ENCODE assay signal across 1 cellular context in the genomic region with DNA sequence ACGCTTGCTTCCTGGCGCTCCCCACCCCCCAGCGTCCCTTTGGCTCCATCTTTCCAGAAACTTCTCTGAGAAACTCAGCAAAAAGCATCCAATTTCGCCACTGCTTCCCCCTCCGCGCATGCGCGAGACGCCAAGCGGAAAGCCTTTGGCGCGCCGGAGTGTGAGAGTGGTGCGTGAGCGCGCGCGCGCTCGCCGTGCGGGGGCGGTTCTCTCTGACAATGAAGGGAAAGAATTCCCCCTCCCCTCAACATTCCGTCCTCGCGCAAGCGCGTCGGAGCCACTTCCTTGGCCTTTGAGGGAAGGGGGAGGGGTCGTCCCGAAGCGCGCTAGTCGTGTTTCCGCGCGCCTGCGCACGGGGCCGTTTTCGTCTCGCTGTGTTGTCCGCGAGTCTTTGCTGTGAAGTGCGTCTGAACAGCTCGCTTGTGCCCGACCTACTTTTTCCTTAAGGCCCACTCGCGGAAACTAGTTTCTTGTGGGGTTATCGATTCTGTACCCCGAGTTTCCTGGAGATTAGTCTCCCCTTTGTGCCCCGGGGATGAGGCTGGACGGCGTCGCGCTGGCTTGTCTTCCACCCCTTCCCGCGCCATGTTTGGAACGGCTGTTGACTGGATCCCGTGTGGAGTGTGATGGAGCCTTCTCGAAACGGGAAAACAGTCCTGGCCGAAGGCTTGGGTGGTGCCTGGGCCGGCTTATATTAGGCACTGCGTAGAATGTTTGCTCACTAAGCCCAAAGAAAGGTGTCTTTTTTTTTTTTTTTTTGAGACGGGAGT.
TF ChIP-seq lines count a peak whose summit lies in the region.

No MANE protein-coding gene starts in this region.

TF ChIP-seq in HepG2, 621 proteins besides CTCF, POLR2A, EP300 and RAD21 (continued from another document and continues in another):
- TF ChIP-seq, protein P1, sequence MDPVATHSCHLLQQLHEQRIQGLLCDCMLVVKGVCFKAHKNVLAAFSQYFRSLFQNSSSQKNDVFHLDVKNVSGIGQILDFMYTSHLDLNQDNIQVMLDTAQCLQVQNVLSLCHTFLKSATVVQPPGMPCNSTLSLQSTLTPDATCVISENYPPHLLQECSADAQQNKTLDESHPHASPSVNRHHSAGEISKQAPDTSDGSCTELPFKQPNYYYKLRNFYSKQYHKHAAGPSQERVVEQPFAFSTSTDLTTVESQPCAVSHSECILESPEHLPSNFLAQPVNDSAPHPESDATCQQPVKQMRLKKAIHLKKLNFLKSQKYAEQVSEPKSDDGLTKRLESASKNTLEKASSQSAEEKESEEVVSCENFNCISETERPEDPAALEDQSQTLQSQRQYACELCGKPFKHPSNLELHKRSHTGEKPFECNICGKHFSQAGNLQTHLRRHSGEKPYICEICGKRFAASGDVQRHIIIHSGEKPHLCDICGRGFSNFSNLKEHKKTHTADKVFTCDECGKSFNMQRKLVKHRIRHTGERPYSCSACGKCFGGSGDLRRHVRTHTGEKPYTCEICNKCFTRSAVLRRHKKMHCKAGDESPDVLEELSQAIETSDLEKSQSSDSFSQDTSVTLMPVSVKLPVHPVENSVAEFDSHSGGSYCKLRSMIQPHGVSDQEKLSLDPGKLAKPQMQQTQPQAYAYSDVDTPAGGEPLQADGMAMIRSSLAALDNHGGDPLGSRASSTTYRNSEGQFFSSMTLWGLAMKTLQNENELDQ (CRISPR knock-in tag; IDR thresholded peaks at IDR 0.05; ENCODE audit: borderline replicate concordance) = no peak
- TF ChIP-seq FOXA3 (CRISPR knock-in tag; IDR thresholded peaks at IDR 0.05) (no peak; the same call in 1 of the 2 replicates), PHF21A (CRISPR knock-in tag; IDR thresholded peaks at IDR 0.05) (peak; percentile 44; the same call in 1 of the 2 replicates), ERF (CRISPR knock-in tag; IDR thresholded peaks at IDR 0.05) (peak; percentile 49; the same call in 1 of the 2 replicates), KAT7 (CRISPR knock-in tag; IDR thresholded peaks at IDR 0.05; ENCODE audit: borderline replicate concordance) (no peak; the same call in 1 of the 2 replicates), ZNF629 (CRISPR knock-in tag; conservative IDR thresholded peaks at IDR 0.05) (0 out of 2 replicates have a peak, but pooled peaks have one; percentile 19), TEF (CRISPR knock-in tag; IDR thresholded peaks at IDR 0.05) (no peak), ELF3 (CRISPR knock-in tag; IDR thresholded peaks at IDR 0.05) (peak; percentile 73; the same call in 1 of the 2 replicates), ZNF768 (CRISPR knock-in tag; IDR thresholded peaks at IDR 0.05) (no peak), ZNF274 (CRISPR knock-in tag; IDR thresholded peaks at IDR 0.05) (no peak; the same call in 1 of the 2 replicates), FOXP1 (IDR thresholded peaks at IDR 0.05) (no peak), FOXP1 (CRISPR knock-in tag; IDR thresholded peaks at IDR 0.05) (peak; percentile 24), ZNF737 (CRISPR knock-in tag; IDR thresholded peaks at IDR 0.05; ENCODE audit: borderline replicate concordance) (no peak), MLX (CRISPR knock-in tag; IDR thresholded peaks at IDR 0.05) (no peak; the same call in 1 of the 2 replicates), KLF12 (CRISPR knock-in tag; IDR thresholded peaks at IDR 0.05; ENCODE audit: borderline replicate concordance) (no peak), ZNF484 (CRISPR knock-in tag; IDR thresholded peaks at IDR 0.05; ENCODE audit: borderline replicate concordance, low read depth) (no peak), CENPX (CRISPR knock-in tag; IDR thresholded peaks at IDR 0.05) (no peak), ZNF296 (CRISPR knock-in tag; conservative IDR thresholded peaks at IDR 0.05) (no peak), BHLHE40 (IDR thresholded peaks at IDR 0.05; ENCODE audit: low read length) (no peak; the same call in 1 of the 2 replicates), ZNF710 (CRISPR knock-in tag; IDR thresholded peaks at IDR 0.05; ENCODE audit: borderline replicate concordance) (no peak; the same call in 1 of the 2 replicates), CBFB (CRISPR knock-in tag; IDR thresholded peaks at IDR 0.05) (no peak), ZNF33A (CRISPR knock-in tag; IDR thresholded peaks at IDR 0.05; ENCODE audit: borderline replicate concordance) (no peak), TIGD3 (CRISPR knock-in tag; IDR thresholded peaks at IDR 0.05; ENCODE audit: borderline replicate concordance) (no peak), ZNF550 (CRISPR knock-in tag; IDR thresholded peaks at IDR 0.05; ENCODE audit: borderline replicate concordance) (no peak), ZNF792 (CRISPR knock-in tag; IDR thresholded peaks at IDR 0.05) (peak; percentile 65; the same call in 1 of the 2 replicates), ZFP36L2 (CRISPR knock-in tag; IDR thresholded peaks at IDR 0.05) (no peak), THAP11 (CRISPR knock-in tag; IDR thresholded peaks at IDR 0.05) (peak; percentile 66; the same call in 1 of the 2 replicates), ELF4 (CRISPR knock-in tag; IDR thresholded peaks at IDR 0.05; ENCODE audit: borderline replicate concordance) (peak; percentile 62; the same call in 1 of the 2 replicates), IKZF1 (IDR thresholded peaks at IDR 0.05) (no peak), KLF13 (CRISPR knock-in tag; IDR thresholded peaks at IDR 0.05) (no peak), ZNF546 (CRISPR knock-in tag; conservative IDR thresholded peaks at IDR 0.05) (no peak)
- TF ChIP-seq, protein P2, sequence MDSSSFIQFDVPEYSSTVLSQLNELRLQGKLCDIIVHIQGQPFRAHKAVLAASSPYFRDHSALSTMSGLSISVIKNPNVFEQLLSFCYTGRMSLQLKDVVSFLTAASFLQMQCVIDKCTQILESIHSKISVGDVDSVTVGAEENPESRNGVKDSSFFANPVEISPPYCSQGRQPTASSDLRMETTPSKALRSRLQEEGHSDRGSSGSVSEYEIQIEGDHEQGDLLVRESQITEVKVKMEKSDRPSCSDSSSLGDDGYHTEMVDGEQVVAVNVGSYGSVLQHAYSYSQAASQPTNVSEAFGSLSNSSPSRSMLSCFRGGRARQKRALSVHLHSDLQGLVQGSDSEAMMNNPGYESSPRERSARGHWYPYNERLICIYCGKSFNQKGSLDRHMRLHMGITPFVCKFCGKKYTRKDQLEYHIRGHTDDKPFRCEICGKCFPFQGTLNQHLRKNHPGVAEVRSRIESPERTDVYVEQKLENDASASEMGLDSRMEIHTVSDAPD (CRISPR knock-in tag; IDR thresholded peaks at IDR 0.05) = peak; percentile 41; the same call in 1 of the 2 replicates
- TF ChIP-seq, protein P3, sequence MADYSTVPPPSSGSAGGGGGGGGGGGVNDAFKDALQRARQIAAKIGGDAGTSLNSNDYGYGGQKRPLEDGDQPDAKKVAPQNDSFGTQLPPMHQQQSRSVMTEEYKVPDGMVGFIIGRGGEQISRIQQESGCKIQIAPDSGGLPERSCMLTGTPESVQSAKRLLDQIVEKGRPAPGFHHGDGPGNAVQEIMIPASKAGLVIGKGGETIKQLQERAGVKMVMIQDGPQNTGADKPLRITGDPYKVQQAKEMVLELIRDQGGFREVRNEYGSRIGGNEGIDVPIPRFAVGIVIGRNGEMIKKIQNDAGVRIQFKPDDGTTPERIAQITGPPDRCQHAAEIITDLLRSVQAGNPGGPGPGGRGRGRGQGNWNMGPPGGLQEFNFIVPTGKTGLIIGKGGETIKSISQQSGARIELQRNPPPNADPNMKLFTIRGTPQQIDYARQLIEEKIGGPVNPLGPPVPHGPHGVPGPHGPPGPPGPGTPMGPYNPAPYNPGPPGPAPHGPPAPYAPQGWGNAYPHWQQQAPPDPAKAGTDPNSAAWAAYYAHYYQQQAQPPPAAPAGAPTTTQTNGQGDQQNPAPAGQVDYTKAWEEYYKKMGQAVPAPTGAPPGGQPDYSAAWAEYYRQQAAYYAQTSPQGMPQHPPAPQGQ (CRISPR knock-in tag; IDR thresholded peaks at IDR 0.05; ENCODE audit: borderline replicate concordance) = no peak
- TF ChIP-seq, protein P4, sequence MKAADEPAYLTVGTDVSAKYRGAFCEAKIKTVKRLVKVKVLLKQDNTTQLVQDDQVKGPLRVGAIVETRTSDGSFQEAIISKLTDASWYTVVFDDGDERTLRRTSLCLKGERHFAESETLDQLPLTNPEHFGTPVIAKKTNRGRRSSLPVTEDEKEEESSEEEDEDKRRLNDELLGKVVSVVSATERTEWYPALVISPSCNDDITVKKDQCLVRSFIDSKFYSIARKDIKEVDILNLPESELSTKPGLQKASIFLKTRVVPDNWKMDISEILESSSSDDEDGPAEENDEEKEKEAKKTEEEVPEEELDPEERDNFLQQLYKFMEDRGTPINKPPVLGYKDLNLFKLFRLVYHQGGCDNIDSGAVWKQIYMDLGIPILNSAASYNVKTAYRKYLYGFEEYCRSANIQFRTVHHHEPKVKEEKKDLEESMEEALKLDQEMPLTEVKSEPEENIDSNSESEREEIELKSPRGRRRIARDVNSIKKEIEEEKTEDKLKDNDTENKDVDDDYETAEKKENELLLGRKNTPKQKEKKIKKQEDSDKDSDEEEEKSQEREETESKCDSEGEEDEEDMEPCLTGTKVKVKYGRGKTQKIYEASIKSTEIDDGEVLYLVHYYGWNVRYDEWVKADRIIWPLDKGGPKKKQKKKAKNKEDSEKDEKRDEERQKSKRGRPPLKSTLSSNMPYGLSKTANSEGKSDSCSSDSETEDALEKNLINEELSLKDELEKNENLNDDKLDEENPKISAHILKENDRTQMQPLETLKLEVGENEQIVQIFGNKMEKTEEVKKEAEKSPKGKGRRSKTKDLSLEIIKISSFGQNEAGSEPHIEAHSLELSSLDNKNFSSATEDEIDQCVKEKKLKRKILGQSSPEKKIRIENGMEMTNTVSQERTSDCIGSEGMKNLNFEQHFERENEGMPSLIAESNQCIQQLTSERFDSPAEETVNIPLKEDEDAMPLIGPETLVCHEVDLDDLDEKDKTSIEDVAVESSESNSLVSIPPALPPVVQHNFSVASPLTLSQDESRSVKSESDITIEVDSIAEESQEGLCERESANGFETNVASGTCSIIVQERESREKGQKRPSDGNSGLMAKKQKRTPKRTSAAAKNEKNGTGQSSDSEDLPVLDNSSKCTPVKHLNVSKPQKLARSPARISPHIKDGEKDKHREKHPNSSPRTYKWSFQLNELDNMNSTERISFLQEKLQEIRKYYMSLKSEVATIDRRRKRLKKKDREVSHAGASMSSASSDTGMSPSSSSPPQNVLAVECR (CRISPR knock-in tag; IDR thresholded peaks at IDR 0.05; ENCODE audit: borderline replicate concordance) = peak; percentile 17; the same call in 1 of the 2 replicates
- TF ChIP-seq, protein P5, sequence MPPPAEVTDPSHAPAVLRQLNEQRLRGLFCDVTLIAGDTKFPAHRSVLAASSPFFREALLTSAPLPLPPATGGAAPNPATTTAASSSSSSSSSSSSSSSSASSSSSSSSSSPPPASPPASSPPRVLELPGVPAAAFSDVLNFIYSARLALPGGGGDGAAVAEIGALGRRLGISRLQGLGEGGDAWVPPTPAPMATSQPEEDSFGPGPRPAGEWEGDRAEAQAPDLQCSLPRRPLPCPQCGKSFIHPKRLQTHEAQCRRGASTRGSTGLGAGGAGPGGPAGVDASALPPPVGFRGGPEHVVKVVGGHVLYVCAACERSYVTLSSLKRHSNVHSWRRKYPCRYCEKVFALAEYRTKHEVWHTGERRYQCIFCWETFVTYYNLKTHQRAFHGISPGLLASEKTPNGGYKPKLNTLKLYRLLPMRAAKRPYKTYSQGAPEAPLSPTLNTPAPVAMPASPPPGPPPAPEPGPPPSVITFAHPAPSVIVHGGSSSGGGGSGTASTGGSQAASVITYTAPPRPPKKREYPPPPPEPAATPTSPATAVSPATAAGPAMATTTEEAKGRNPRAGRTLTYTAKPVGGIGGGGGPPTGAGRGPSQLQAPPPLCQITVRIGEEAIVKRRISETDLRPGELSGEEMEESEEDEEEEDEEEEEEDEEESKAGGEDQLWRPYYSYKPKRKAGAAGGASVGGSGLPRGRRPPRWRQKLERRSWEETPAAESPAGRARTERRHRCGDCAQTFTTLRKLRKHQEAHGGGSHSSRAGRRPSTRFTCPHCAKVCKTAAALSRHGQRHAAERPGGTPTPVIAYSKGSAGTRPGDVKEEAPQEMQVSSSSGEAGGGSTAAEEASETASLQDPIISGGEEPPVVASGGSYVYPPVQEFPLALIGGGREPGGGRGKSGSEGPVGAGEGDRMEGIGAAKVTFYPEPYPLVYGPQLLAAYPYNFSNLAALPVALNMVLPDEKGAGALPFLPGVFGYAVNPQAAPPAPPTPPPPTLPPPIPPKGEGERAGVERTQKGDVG (CRISPR knock-in tag; IDR thresholded peaks at IDR 0.05; ENCODE audit: borderline replicate concordance) = peak; percentile 84; the same call in 1 of the 2 replicates
